Comparison of ENCODE assay signal across 9 cellular contexts in genomic region chr4:140149851-140150635, GRCh38. TPM values are rescaled to one million over a fixed set of nuclear protein-coding genes. Genes with fewer than 3 reads are reported as not detected.
DNase-seq lines count a peak whose midpoint lies in the region; ATAC-seq, FAIRE-seq and TF ChIP-seq lines count a peak whose summit lies in the region.
"Had no signal": no experiment of that assay in that cellular context is flagged by ENCODE, and none has a peak within 500 bp of the region (broad histone marks: within the 10 kb centered on the region; RNA-seq: fewer than 3 reads in every experiment).

No MANE protein-coding gene starts in this region.

- H3K9ac ChIP-seq in keratinocyte (ENCODE audit: control insufficient read depth, extremely low read depth, insufficient read depth, low read length) = peak overlapping the region; percentile 78

- H3K27ac Mint-ChIP-seq in WTC11 = peak overlapping the region; percentile 92

- H3K36me3 ChIP-seq in keratinocyte (ENCODE audit: control insufficient read depth in 2 of 2, extremely low read depth in 1 of 2, insufficient read depth in 2 of 2, low read length in 2 of 2) = no peaks in the 10 kb centered on the region

- peak overlapping the region; percentile 89 for H3K4me3 Mint-ChIP-seq in WTC11

- peak overlapping the region; percentile 99 for H3K4me2 ChIP-seq in keratinocyte (ENCODE audit: control insufficient read depth, extremely low read depth, insufficient read depth, low read depth, low read length)

- dilution Hi-C loops in keratinocyte (cut with MboI; ENCODE audit: extremely low pct_ligation_motif_present, low sequenced_read_pairs) = no loop called here

- H3K9me1 ChIP-seq in keratinocyte (ENCODE audit: control insufficient read depth, extremely low read depth, insufficient read depth, low read length) = no peaks in the 10 kb centered on the region

- no peaks in the 10 kb centered on the region for H3K79me2 ChIP-seq in keratinocyte (ENCODE audit: control insufficient read depth, insufficient read depth, low read length)

- peak overlapping the region; percentile 81 to 96 (median 93) for H3K4me3 ChIP-seq in keratinocyte (ENCODE audit: control insufficient read depth in 2 of 3, extremely low read depth in 1 of 3, insufficient read depth in 2 of 3, low read depth in 1 of 3, low read length in 3 of 3)

- H3K36me3 Mint-ChIP-seq in WTC11 = no peaks in the 10 kb centered on the region

- CTCF ChIA-PET in WTC11 (lab: Charles Lee) = interaction anchor here (0.7 to 2.7 kb wide), 10 partner anchors 8 to 855 kb away, joined by 3 to 12 read pairs (median 3); no protein-coding TSS in a partner anchor

- peak overlapping the region; percentile 49 for H3K27ac ChIP-seq in keratinocyte (ENCODE audit: control insufficient read depth, insufficient read depth, low read length)

- peaks cover 5% of the 10 kb centered on the region for H3K27me3 ChIP-seq in keratinocyte (ENCODE audit: control insufficient read depth, extremely low read depth, insufficient read depth, low read length)

- DNase-seq in NCI-H345 (lab: John Stamatoyannopoulos, UW) (peak; percentile 64), NCI-H345 treated with DMSO at 0.1 percent for 48 hours (lab: John Stamatoyannopoulos, UW; ENCODE audit: unreplicated experiment) (no peak), NCI-H187 (lab: John Stamatoyannopoulos, UW) (peak; percentile 24 to 31), WTC11 (ENCODE audit: low spot score) (peak; percentile 73), cerebellar cortex (ENCODE audit: low spot score) (peak; percentile 86), keratinocyte (ENCODE audit: low read depth, low spot score) (no peak)
- peak; percentile 48 for DNase-seq in stimulated activated CD4-positive, alpha-beta T cell treated with anti-CD3 and anti-CD28 coated beads, Interleukin-12 subunit alpha, Interleukin-12 subunit beta, amount 100 ng/mL, for 4 hours

- H3K9me3 ChIP-seq in keratinocyte (ENCODE audit: control insufficient read depth, low read depth, low read length) = no peaks in the 10 kb centered on the region

- H3K27me3 Mint-ChIP-seq in WTC11 (ENCODE audit: low read depth) = peaks cover 6% of the 10 kb centered on the region; the same call in 1 of the 2 replicates

- peak; percentile 11 for ATAC-seq in WTC11
- ATAC-seq in GM21526 (IDR thresholded peaks at IDR 0.05; ENCODE audit: low FRiP score, unreplicated experiment) = no peak

- POLR2A ChIA-PET in WTC11 (lab: Charles Lee) = interaction anchor here (0.7 to 3.3 kb wide), 5 partner anchors 68 to 236 kb away, joined by 3 to 17 read pairs (median 3); no protein-coding TSS in a partner anchor

- peak overlapping the region; percentile 96 for H2AFZ ChIP-seq in keratinocyte (ENCODE audit: control insufficient read depth, low read length)

- H4K20me1 ChIP-seq in keratinocyte (ENCODE audit: control insufficient read depth, extremely low read depth, insufficient read depth, low read length) = no peaks in the 10 kb centered on the region

- no peaks in the 10 kb centered on the region for H3K9me3 Mint-ChIP-seq in WTC11

- H3K4me1 Mint-ChIP-seq in WTC11 = peaks cover 43% of the 10 kb centered on the region

- peaks cover 8% of the 10 kb centered on the region for H3K4me1 ChIP-seq in keratinocyte (ENCODE audit: control insufficient read depth, extremely low read depth, insufficient read depth, low read length)

- no peak for TF ChIP-seq CTCF in WTC11 (IDR thresholded peaks at IDR 0.05)
- no peak for TF ChIP-seq CTCF in keratinocyte (optimal IDR thresholded peaks at IDR 0.05 in 1 of 3, IDR thresholded peaks at IDR 0.05 in 1 of 3, conservative IDR thresholded peaks at IDR 0.05 in 1 of 3; ENCODE audit: extremely low read depth in 1 of 3, insufficient read depth in 2 of 3, low read length in 3 of 3)

- peak; percentile 17 for FAIRE-seq in keratinocyte (lab: Jason Lieb, UNC)
- FAIRE-seq: G401.6 had no signal

TF ChIP-seq in WTC11, 78 proteins besides CTCF, POLR2A, EP300 and RAD21:
- TF ChIP-seq ZNF263 (CRISPR knock-in tag; IDR thresholded peaks at IDR 0.05; ENCODE audit: low read depth) (no peak), ZNF232 (CRISPR knock-in tag; IDR thresholded peaks at IDR 0.05) (0 out of 2 replicates have a peak, but pooled peaks have one; percentile 39), MAX (CRISPR knock-in tag; IDR thresholded peaks at IDR 0.05) (peak; percentile 27; the same call in 1 of the 2 replicates), STAT6 (CRISPR knock-in tag; conservative IDR thresholded peaks at IDR 0.05; ENCODE audit: low read depth) (no peak), GABPB1 (CRISPR knock-in tag; IDR thresholded peaks at IDR 0.05) (no peak), TP53 (CRISPR knock-in tag; IDR thresholded peaks at IDR 0.05) (no peak)

RNA-seq across cellular contexts. Expression of gene MAML3, which starts 3.9 kb away (rescaled TPM):
- total RNA-seq in WTC11 (2021) = 7.4 to 8.7 TPM (median 7.9 TPM) in 3 replicates
- 0.27 to 0.68 TPM (median 0.34 TPM) in 3 replicates for polyA plus RNA-seq in keratinocyte
- polyA plus RNA-seq in keratinocyte (2011; ENCODE audit: low read depth) = 1.6 TPM
- 0.30 and 0.39 TPM in 2 replicates for polyA plus RNA-seq in keratinocyte (2011; cell fraction: cytosol; rRNA removed)
- 0.67 and 0.71 TPM in 2 replicates for polyA plus RNA-seq in keratinocyte (2011; cell fraction: nucleus; rRNA removed)
- 0.26 and 1.4 TPM in 2 replicates for polyA plus RNA-seq in keratinocyte (2012; ENCODE audit: low replicate concordance)
- polyA minus RNA-seq in keratinocyte = 0.30 to 3.6 TPM (median 0.49 TPM) in 3 replicates
- not detected for polyA minus RNA-seq in keratinocyte (2011; cell fraction: cytosol; rRNA and poly(A)+ RNA removed)
- polyA minus RNA-seq in keratinocyte (2011; cell fraction: nucleus; rRNA and poly(A)+ RNA removed) = 1.1 and 1.6 TPM in 2 replicates

Comparison
In these comparisons a context has a peak if more than half of its experiments do, and no peak if none do; other contexts are left out.
1. DNase-seq: peak in NCI-H345 (single experiment), NCI-H187 (2 of 2), WTC11 (single experiment), cerebellar cortex (single experiment) and stimulated activated CD4-positive, alpha-beta T cell treated with anti-CD3 and anti-CD28 coated beads, Interleukin-12 subunit alpha, Interleukin-12 subunit beta, amount 100 ng/mL, for 4 hours (single experiment); none in NCI-H345 treated with DMSO at 0.1 percent for 48 hours (single experiment) and keratinocyte (single experiment).